In the genomic region with DNA sequence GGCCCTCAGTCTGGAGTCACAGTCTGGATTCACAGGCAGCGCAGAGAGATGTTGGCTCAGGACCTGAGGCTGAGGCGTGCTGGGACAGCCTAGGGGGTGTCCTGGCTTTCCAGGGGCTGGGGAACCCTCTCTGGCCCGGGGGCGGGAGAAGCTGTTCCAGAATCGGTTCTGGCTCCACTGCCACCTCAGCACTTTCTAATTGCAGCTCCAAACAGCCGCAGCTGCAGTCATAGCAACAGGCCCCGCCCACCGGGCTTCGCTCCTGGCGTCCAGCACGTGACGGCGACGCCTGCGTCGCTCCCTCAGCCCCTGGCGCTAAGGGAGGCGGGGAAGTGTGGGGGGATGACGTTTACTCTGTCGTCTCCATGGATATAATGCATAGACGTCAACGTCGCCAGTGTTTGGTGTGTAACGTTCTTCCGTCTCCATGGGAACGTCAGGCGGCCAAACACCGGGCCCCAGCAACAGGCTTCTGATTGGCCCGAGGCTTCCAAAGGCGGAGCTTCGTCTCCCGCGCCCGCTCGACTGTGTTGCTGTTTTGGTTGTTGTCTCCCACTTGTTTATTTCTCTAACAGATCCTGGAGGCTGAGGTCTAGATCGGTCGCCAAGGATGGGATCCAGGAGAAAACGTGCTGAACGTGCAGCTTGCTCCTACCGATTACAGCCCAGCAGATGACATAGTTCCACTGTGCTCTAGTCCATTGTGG, we compare ENCODE assay signal across 8 cellular contexts.
DNase-seq lines count a peak whose midpoint lies in the region; ATAC-seq and TF ChIP-seq lines count a peak whose summit lies in the region.

No MANE protein-coding gene starts in this region.

- peak overlapping the region; percentile 89 for H3K9ac ChIP-seq in SK-N-MC (ENCODE audit: insufficient read length)

- H3K27ac Mint-ChIP-seq in activated naive CD4-positive, alpha-beta T cell treated with anti-CD3 and anti-CD28 coated beads, Interleukin-2, amount 50 U/mL, for 24 hours = peak overlapping the region; percentile 97

- H3K27ac ChIP-seq in SK-N-MC (peak overlapping the region; percentile 99), neutrophil (peak overlapping the region; percentile 96), substantia nigra (ENCODE audit: low read depth, low read length, poor library complexity, severe bottlenecking) (peak overlapping the region; percentile 87)

- peak; percentile 86 for DNase-seq in GF-D8 (lab: John Stamatoyannopoulos, UW)
- peak; percentile 94 for DNase-seq in NB4 (ENCODE audit: low read depth)
- DNase-seq in SK-N-MC (ENCODE audit: low read depth, low spot score) = peak; percentile 99
- peak; percentile 96 for DNase-seq in germinal center (ENCODE audit: low spot score)
- peak; percentile 75 to 100 (median 97) for DNase-seq in substantia nigra (lab: John Stamatoyannopoulos, UW)

- no peaks in the 10 kb centered on the region for H3K9me3 Mint-ChIP-seq in activated naive CD4-positive, alpha-beta T cell treated with anti-CD3 and anti-CD28 coated beads, Interleukin-2, amount 50 U/mL, for 24 hours

- H3K4me3 ChIP-seq in NB4 (ENCODE audit: low read depth, low read length) (peak overlapping the region; percentile 56), SK-N-MC (peak overlapping the region; percentile 77), neutrophil (ENCODE audit: low read depth in 1 of 2, low read length in 1 of 2) (peak overlapping the region; percentile 60 to 83)

- H3K27me3 ChIP-seq in neutrophil = no peaks in the 10 kb centered on the region

- TF ChIP-seq CTCF in NB4 (IDR thresholded peaks at IDR 0.05; ENCODE audit: low read depth, low read length) (no peak), neutrophil (IDR thresholded peaks at IDR 0.05) (no peak)

- peak overlapping the region; percentile 85 for H3K4me3 Mint-ChIP-seq in activated naive CD4-positive, alpha-beta T cell treated with anti-CD3 and anti-CD28 coated beads, Interleukin-2, amount 50 U/mL, for 24 hours

- peaks cover 41% of the 10 kb centered on the region for H3K4me1 Mint-ChIP-seq in activated naive CD4-positive, alpha-beta T cell treated with anti-CD3 and anti-CD28 coated beads, Interleukin-2, amount 50 U/mL, for 24 hours

- no peak for TF ChIP-seq POLR2A in NB4 (IDR thresholded peaks at IDR 0.05; ENCODE audit: extremely low read depth, insufficient read length)

- H3K9me3 ChIP-seq in SK-N-MC (ENCODE audit: low read depth, low read length) (no peaks in the 10 kb centered on the region), neutrophil (no peaks in the 10 kb centered on the region)

- peak; percentile 91 for ATAC-seq in HG02571 (IDR thresholded peaks at IDR 0.05; ENCODE audit: unreplicated experiment)

- peaks cover 40 to 52% of the 10 kb centered on the region in 2 experiments for H3K4me1 ChIP-seq in neutrophil (ENCODE audit: control insufficient read depth in 1 of 2, insufficient read depth in 1 of 2, low read depth in 1 of 2, low read length in 1 of 2)

- H3K27me3 Mint-ChIP-seq in activated naive CD4-positive, alpha-beta T cell treated with anti-CD3 and anti-CD28 coated beads, Interleukin-2, amount 50 U/mL, for 24 hours = no peaks in the 10 kb centered on the region

- H3K36me3 ChIP-seq in SK-N-MC (ENCODE audit: insufficient read depth, low read length) (no peaks in the 10 kb centered on the region), neutrophil (no peaks in the 10 kb centered on the region)

- no peaks in the 10 kb centered on the region for H3K36me3 Mint-ChIP-seq in activated naive CD4-positive, alpha-beta T cell treated with anti-CD3 and anti-CD28 coated beads, Interleukin-2, amount 50 U/mL, for 24 hours

Comparison
In these comparisons a context has a peak if more than half of its experiments do, and no peak if none do; other contexts are left out.
1. Peak in every context shown above with its lines: DNase-seq, ATAC-seq, H3K4me3 ChIP-seq and H3K27ac ChIP-seq.